37 cellular contexts compared by ENCODE assay signal in genomic region chr2:38125007-38125406, GRCh38. TPM values are rescaled to one million over a fixed set of nuclear protein-coding genes. Genes with fewer than 3 reads are reported as not detected.
"Had no signal": no experiment of that assay in that cellular context is flagged by ENCODE, and none has a peak within 500 bp of the region (broad histone marks: within the 10 kb centered on the region; RNA-seq: fewer than 3 reads in every experiment).

No MANE protein-coding gene starts in this region.

- H3K27me3 Mint-ChIP-seq: activated CD4-positive, alpha-beta T cell treated with anti-CD3 and anti-CD28 coated beads for 36 hours; activated naive CD4-positive, alpha-beta T cell treated with anti-CD3 and anti-CD28 coated beads, Interleukin-2, amount 50 U/mL, for 24 hours; activated naive CD8-positive, alpha-beta T cell; activated T-cell treated with anti-CD3 and anti-CD28 coated beads, Interleukin-2, amount 50 U/mL, for 24 hours had no signal

- ATAC-seq: activated CD4-positive, alpha-beta T cell treated with anti-CD3 and anti-CD28 coated beads for 36 hours; activated CD4-positive, CD25-positive, alpha-beta regulatory T cell treated with anti-CD3 and anti-CD28 coated beads, Interleukin-2, amount 50 U/mL, for 24 hours; activated CD8-positive, alpha-beta memory T cell treated with anti-CD3 and anti-CD28 coated beads, Interleukin-2, amount 10 ng/mL, durations not matched to agents 7 days and 5 days; activated CD8-positive, alpha-beta T cell treated with anti-CD3 and anti-CD28 coated beads, Interleukin-2, amount 10 ng/mL, durations not matched to agents 7 days and 5 days; activated naive CD8-positive, alpha-beta T cell treated with anti-CD3 and anti-CD28 coated beads, Interleukin-2, amount 50 U/mL, for 24 hours; WTC11 had no signal

- H3K4me3 Mint-ChIP-seq: activated CD4-positive, alpha-beta memory T cell treated with anti-CD3 and anti-CD28 coated beads, Interleukin-2, amount 10 ng/mL, durations not matched to agents 7 days and 5 days; activated CD4-positive, alpha-beta T cell treated with anti-CD3 and anti-CD28 coated beads for 36 hours; activated CD4-positive, alpha-beta T cell treated with anti-CD3 and anti-CD28 coated beads, Interleukin-2, amount 10 ng/mL, durations not matched to agents 7 days and 5 days; activated CD8-positive, alpha-beta memory T cell treated with anti-CD3 and anti-CD28 coated beads, Interleukin-2, amount 10 ng/mL, durations not matched to agents 7 days and 5 days; activated CD8-positive, alpha-beta T cell treated with anti-CD3 and anti-CD28 coated beads, Interleukin-2, amount 10 ng/mL, durations not matched to agents 7 days and 5 days; activated naive CD4-positive, alpha-beta T cell treated with anti-CD3 and anti-CD28 coated beads, Interleukin-2, amount 10 ng/mL, durations not matched to agents 7 days and 5 days; activated naive CD4-positive, alpha-beta T cell treated with anti-CD3 and anti-CD28 coated beads, Interleukin-2, amount 50 U/mL, for 24 hours; activated naive CD8-positive, alpha-beta T cell; activated naive CD8-positive, alpha-beta T cell treated with anti-CD3 and anti-CD28 coated beads, Interleukin-2, amount 10 ng/mL, durations not matched to agents 7 days and 5 days; activated naive CD8-positive, alpha-beta T cell treated with anti-CD3 and anti-CD28 coated beads, Interleukin-2, amount 50 U/mL, for 24 hours; activated T-cell treated with anti-CD3 and anti-CD28 coated beads, Interleukin-2, amount 50 U/mL, for 24 hours; brain; central memory CD8-positive, alpha-beta T cell; T-helper 1 cell treated with Interleukin-12 subunit alpha and Interleukin-12 subunit beta and Interleukin-4 antibody, amounts not matched to agents 30 μg/mL and 1 μg/mL, for 36 hours; T-helper 2 cell treated with Interferon-gamma antibody and Interleukin-4, amounts not matched to agents 5 μg/mL and 100 μg/mL, for 36 hours; WTC11 had no signal

- H3K27ac Mint-ChIP-seq: activated CD4-positive, alpha-beta memory T cell treated with anti-CD3 and anti-CD28 coated beads, Interleukin-2, amount 10 ng/mL, durations not matched to agents 7 days and 5 days; activated CD4-positive, alpha-beta T cell treated with anti-CD3 and anti-CD28 coated beads for 36 hours; activated CD4-positive, alpha-beta T cell treated with anti-CD3 and anti-CD28 coated beads, Interleukin-2, amount 10 ng/mL, durations not matched to agents 7 days and 5 days; activated CD8-positive, alpha-beta memory T cell treated with anti-CD3 and anti-CD28 coated beads, Interleukin-2, amount 10 ng/mL, durations not matched to agents 7 days and 5 days; activated CD8-positive, alpha-beta T cell treated with anti-CD3 and anti-CD28 coated beads, Interleukin-2, amount 10 ng/mL, durations not matched to agents 7 days and 5 days; activated naive CD4-positive, alpha-beta T cell treated with anti-CD3 and anti-CD28 coated beads, Interleukin-2, amount 10 ng/mL, durations not matched to agents 7 days and 5 days; activated naive CD4-positive, alpha-beta T cell treated with anti-CD3 and anti-CD28 coated beads, Interleukin-2, amount 50 U/mL, for 24 hours; activated naive CD8-positive, alpha-beta T cell; activated naive CD8-positive, alpha-beta T cell treated with anti-CD3 and anti-CD28 coated beads, Interleukin-2, amount 10 ng/mL, durations not matched to agents 7 days and 5 days; activated naive CD8-positive, alpha-beta T cell treated with anti-CD3 and anti-CD28 coated beads, Interleukin-2, amount 50 U/mL, for 24 hours; activated T-cell treated with anti-CD3 and anti-CD28 coated beads, Interleukin-2, amount 50 U/mL, for 24 hours; activated T-helper 2 cell treated with anti-CD3 and anti-CD28 coated beads, Interferon-gamma antibody, Interleukin-2, Interleukin-4, amounts not matched to agents 10 μg/mL and 5 μg/mL and 100 μg/mL, durations not matched to agents 14 hours and 24 hours and 36 hours; T-helper 1 cell treated with Interleukin-12 subunit alpha and Interleukin-12 subunit beta and Interleukin-4 antibody, amounts not matched to agents 30 μg/mL and 1 μg/mL, for 36 hours; T-helper 2 cell treated with Interferon-gamma antibody and Interleukin-4, amounts not matched to agents 5 μg/mL and 100 μg/mL, for 36 hours; WTC11 had no signal

- H3K36me3 Mint-ChIP-seq: activated naive CD4-positive, alpha-beta T cell treated with anti-CD3 and anti-CD28 coated beads, Interleukin-2, amount 10 ng/mL, durations not matched to agents 7 days and 5 days; brain had no signal

- H3K36me3 ChIP-seq: ascending aorta, cardiac muscle cell, WERI-Rb-1 had no signal

- H3K27ac ChIP-seq: ascending aorta, cardiac muscle cell, WERI-Rb-1 had no signal

- DNase-seq: activated CD4-positive, alpha-beta memory T cell treated with anti-CD3 and anti-CD28 coated beads, Interleukin-2, amount 10 ng/mL, durations not matched to agents 7 days and 5 days; activated CD4-positive, alpha-beta T cell treated with anti-CD3 and anti-CD28 coated beads for 1 hour; activated CD4-positive, alpha-beta T cell treated with anti-CD3 and anti-CD28 coated beads for 36 hours; activated CD4-positive, alpha-beta T cell treated with anti-CD3 and anti-CD28 coated beads for 48 hours; activated CD4-positive, alpha-beta T cell treated with anti-CD3 and anti-CD28 coated beads, Interleukin-2, amount 10 ng/mL, durations not matched to agents 7 days and 5 days; activated CD4-positive, alpha-beta T cell treated with anti-CD3 and anti-CD28 coated beads, Interleukin-2, amount 50 U/mL, for 48 hours; activated CD4-positive, CD25-positive, alpha-beta regulatory T cell; activated CD8-positive, alpha-beta memory T cell treated with anti-CD3 and anti-CD28 coated beads for 24 hours; activated CD8-positive, alpha-beta memory T cell treated with anti-CD3 and anti-CD28 coated beads, Interleukin-2, amount 10 ng/mL, durations not matched to agents 7 days and 5 days; activated CD8-positive, alpha-beta memory T cell treated with anti-CD3 and anti-CD28 coated beads, Interleukin-2, amount 50 U/mL, for 48 hours; activated CD8-positive, alpha-beta T cell treated with anti-CD3 and anti-CD28 coated beads, Interleukin-2, amount 10 ng/mL, durations not matched to agents 7 days and 5 days; activated effector memory CD4-positive, alpha-beta T cell treated with Interleukin-2 at 50 U/mL for 16 hours; activated gamma-delta T cell; activated naive CD4-positive, alpha-beta T cell treated with anti-CD3 and anti-CD28 coated beads, Interleukin-2, amount 10 ng/mL, durations not matched to agents 7 days and 5 days; activated naive CD4-positive, alpha-beta T cell treated with Interleukin-2 at 50 U/mL for 16 hours; activated naive CD8-positive, alpha-beta T cell treated with anti-CD3 and anti-CD28 coated beads, Interleukin-2, amount 10 ng/mL, durations not matched to agents 7 days and 5 days; activated naive CD8-positive, alpha-beta T cell treated with anti-CD3 and anti-CD28 coated beads, Interleukin-2, amount 50 U/mL, for 24 hours; activated T-cell treated with anti-CD3 and anti-CD28 coated beads, Interleukin-2, amount 50 U/mL, for 24 hours; activated T-cell treated with anti-CD3 and anti-CD28 coated beads, Interleukin-2, amount 50 U/mL, for 48 hours; amygdala; caudate nucleus; cerebellar nuclear complex; T-helper 1 cell; T-helper 2 cell; T-helper 9 cell; WERI-Rb-1 had no signal

- H3K4me1 Mint-ChIP-seq: activated CD4-positive, alpha-beta memory T cell treated with anti-CD3 and anti-CD28 coated beads, Interleukin-2, amount 10 ng/mL, durations not matched to agents 7 days and 5 days; activated CD4-positive, alpha-beta T cell treated with anti-CD3 and anti-CD28 coated beads for 36 hours; activated CD4-positive, alpha-beta T cell treated with anti-CD3 and anti-CD28 coated beads, Interleukin-2, amount 10 ng/mL, durations not matched to agents 7 days and 5 days; activated CD8-positive, alpha-beta memory T cell treated with anti-CD3 and anti-CD28 coated beads, Interleukin-2, amount 10 ng/mL, durations not matched to agents 7 days and 5 days; activated naive CD4-positive, alpha-beta T cell treated with anti-CD3 and anti-CD28 coated beads, Interleukin-2, amount 10 ng/mL, durations not matched to agents 7 days and 5 days; activated naive CD4-positive, alpha-beta T cell treated with anti-CD3 and anti-CD28 coated beads, Interleukin-2, amount 50 U/mL, for 24 hours; activated naive CD8-positive, alpha-beta T cell treated with anti-CD3 and anti-CD28 coated beads, Interleukin-2, amount 50 U/mL, for 24 hours; central memory CD8-positive, alpha-beta T cell had no signal

- H3K4me3 ChIP-seq: ascending aorta, cardiac muscle cell had no signal

- H3K4me1 ChIP-seq: ascending aorta had no signal

RNA-seq across cellular contexts. Expression of gene CYP1B1, which starts 49.1 kb away (rescaled TPM):
- total RNA-seq: cardiac muscle cell had no signal
